8 cellular contexts compared by ENCODE assay signal in genomic region chr17:41665566-41666335, GRCh38. TPM values are rescaled to one million over a fixed set of nuclear protein-coding genes. Genes with fewer than 3 reads are reported as not detected.
A peak's percentile ranks its signal among the peaks of the same experiment; 100 is the strongest.
DNase-seq lines count a peak whose midpoint lies in the region; ATAC-seq, FAIRE-seq and TF ChIP-seq lines count a peak whose summit lies in the region.

No MANE protein-coding gene starts in this region.

- no peaks in the 10 kb centered on the region for H3K27me3 ChIP-seq in right atrium auricular region

- H3K27ac ChIP-seq in right atrium auricular region = peak overlapping the region; percentile 78 to 84

- FAIRE-seq in urothelium cell line (lab: Jason Lieb, UNC) = peak; percentile 94

- no peaks in the 10 kb centered on the region for H3K9me3 ChIP-seq in right atrium auricular region

- TF ChIP-seq CTCF in GM12874 (IDR thresholded peaks at IDR 0.05; ENCODE audit: insufficient read depth, low read depth, low read length) (peak; percentile 99), right atrium auricular region (IDR thresholded peaks at IDR 0.05) (peak; percentile 91 to 96)

- peaks cover 0 to 24% of the 10 kb centered on the region in 2 donors for H3K4me1 ChIP-seq in right atrium auricular region

- ATAC-seq in HG02840 (IDR thresholded peaks at IDR 0.05; ENCODE audit: low FRiP score, unreplicated experiment) = peak; percentile 61

- DNase-seq in NCI-H1436 treated with DMSO at 0.1 percent for 48 hours (lab: John Stamatoyannopoulos, UW) (peak; percentile 64), T-helper 1 cell (peak; percentile 75 to 88 (median 84)), amniotic stem cell (lab: John Stamatoyannopoulos, UW) (peak; percentile 49), right atrium auricular region (ENCODE audit: low spot score) (peak; percentile 88), putamen (ENCODE audit: low spot score) (peak; percentile 86), urothelium cell line (ENCODE audit: low spot score) (peak; percentile 95)

- no peaks in the 10 kb centered on the region for H3K36me3 ChIP-seq in right atrium auricular region

- H3K4me3 ChIP-seq in right atrium auricular region = peak overlapping the region; percentile 31 to 59

RNA-seq across cellular contexts. Expression of gene EIF1, which starts 22.9 kb away (rescaled TPM):
- total RNA-seq in right atrium auricular region = 100 to 1,000 TPM; 331 to 390 TPM

RNA-seq across cellular contexts. Expression of gene KRT17, which starts 41.4 kb away (rescaled TPM):
- not detected for total RNA-seq in right atrium auricular region

RNA-seq across cellular contexts. Expression of gene GAST, which starts 46.4 kb away (rescaled TPM):
- total RNA-seq in right atrium auricular region = not detected

RNA-seq across cellular contexts. Expression of gene KRT16, which starts 53.2 kb away (rescaled TPM):
- total RNA-seq in right atrium auricular region = 1 to 10 TPM in 1 of 2 donors, not detected in 1; 2.2 TPM

Comparison
In these comparisons a context has a peak if more than half of its experiments do, and no peak if none do; other contexts are left out.
1. Peak in every context shown above with its lines: DNase-seq, ATAC-seq, H3K4me3 ChIP-seq and H3K27ac ChIP-seq.